Comparison of ENCODE assay signal across 8 cellular contexts in the genomic region with DNA sequence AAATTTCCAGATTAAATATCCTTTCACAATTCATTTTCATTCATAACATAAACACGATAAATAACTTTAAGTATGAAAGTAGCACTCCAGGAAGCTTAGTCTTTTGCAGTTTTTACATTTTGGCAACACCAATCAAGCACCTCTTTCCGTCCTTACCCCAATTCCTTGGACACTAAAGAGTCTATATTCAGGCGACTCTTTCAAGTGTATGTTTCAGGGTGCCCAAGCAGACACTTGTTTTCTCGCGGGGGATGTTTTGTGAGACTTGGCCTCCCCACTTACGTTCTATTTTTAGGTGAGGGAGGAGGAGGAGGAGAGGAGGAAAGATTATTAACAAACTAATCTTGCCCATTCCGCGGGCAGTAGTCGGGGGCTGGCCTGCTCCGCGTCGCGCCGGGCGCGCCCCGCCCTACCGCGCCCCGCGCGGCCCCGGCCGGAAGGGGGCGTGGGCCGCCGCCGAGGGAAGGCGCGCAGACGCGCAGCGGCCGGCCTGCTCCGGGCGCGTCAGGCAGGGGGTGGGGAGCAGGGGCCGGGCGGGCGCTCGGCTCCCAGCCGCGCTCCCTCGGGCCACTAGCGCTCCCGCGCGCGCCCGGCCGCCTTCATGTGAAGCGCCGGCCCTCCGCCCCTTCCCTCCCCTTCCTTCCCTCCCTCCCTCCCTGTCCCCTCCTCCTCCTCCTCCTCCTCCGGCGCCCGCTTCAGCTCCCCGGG. TPM values are rescaled to one million over a fixed set of nuclear protein-coding genes. Genes with fewer than 3 reads are reported as not detected.
DNase-seq lines count a peak whose midpoint lies in the region; ATAC-seq and TF ChIP-seq lines count a peak whose summit lies in the region.

A gene (plus strand): TSS at position 473 of the 708 bp plus-strand sequence. CDS start 337 bp downstream, outside the sequence.

- peaks cover 14% of the 10 kb centered on the region for H3K27me3 ChIP-seq in NT2/D1 (ENCODE audit: insufficient read depth, insufficient read length)

- H3K36me3 ChIP-seq in NT2/D1 (ENCODE audit: insufficient read depth, insufficient read length, low read length): peaks cover 7% of the 10 kb centered on the region

- ATAC-seq in GM19438 (IDR thresholded peaks at IDR 0.05; ENCODE audit: low read depth, unreplicated experiment) (peak; percentile 82), HG03565 (IDR thresholded peaks at IDR 0.05; ENCODE audit: unreplicated experiment) (peak; percentile 85)

- TF ChIP-seq CTCF in epithelial cell of proximal tubule (conservative IDR thresholded peaks at IDR 0.05; ENCODE audit: low read depth, low read length): no peak

- peak; percentile 45 for DNase-seq in CMK (ENCODE audit: low read depth)
- DNase-seq in NT2/D1 (ENCODE audit: low read depth, low spot score): peak; percentile 68
- DNase-seq in activated T-cell treated with anti-CD3 and anti-CD28 coated beads for 24 hours (ENCODE audit: low read depth): peak; percentile 61
- no peak for DNase-seq in epithelial cell of proximal tubule (ENCODE audit: low read depth)
- peak; percentile 89 for DNase-seq in mucosa of gallbladder (ENCODE audit: low spot score)
- peak; percentile 13 to 29 for DNase-seq in stimulated activated CD8-positive, alpha-beta memory T cell treated with anti-CD3 and anti-CD28 coated beads, Interleukin-4, amount 100 ng/mL, for 4 hours (ENCODE audit: low read depth in 2 of 2, low spot score in 1 of 2)

- no peaks in the 10 kb centered on the region for H3K9me3 ChIP-seq in NT2/D1 (ENCODE audit: insufficient read depth, low read length)

- peak within 1 kb of the TSS; percentile 94 for H3K9ac ChIP-seq in NT2/D1 (ENCODE audit: insufficient read length, low read depth)

- H3K4me3 ChIP-seq in NT2/D1 (ENCODE audit: insufficient read length, low read depth) (peak within 1 kb of the TSS; percentile 97), epithelial cell of proximal tubule (ENCODE audit: low read depth, low read length) (peak within 1 kb of the TSS; percentile 89)

- H3K4me1 ChIP-seq in NT2/D1 (ENCODE audit: insufficient read depth, insufficient read length): no peaks in the 10 kb centered on the region

RNA-seq across cellular contexts. Expression of the gene that starts here (rescaled TPM):
- 95.4 and 112 TPM in 2 replicates for total RNA-seq in epithelial cell of proximal tubule
- 168 TPM for total RNA-seq in mucosa of gallbladder
